Comparison of ENCODE assay signal across 8 cellular contexts in genomic region chr6:142822882-142823578, GRCh38.
DNase-seq lines count a peak whose midpoint lies in the region; FAIRE-seq and TF ChIP-seq lines count a peak whose summit lies in the region.

No MANE protein-coding gene starts in this region.

- H3K9me3 ChIP-seq in OCI-LY3 (ENCODE audit: insufficient read depth, low read length) = no peaks in the 10 kb centered on the region

- H3K4me1 ChIP-seq in OCI-LY3 (ENCODE audit: low read length) = peaks cover 46% of the 10 kb centered on the region

- peak overlapping the region; percentile 46; the same call in 1 of the 2 replicates for H3K27ac ChIP-seq in OCI-LY3 (ENCODE audit: low read length)

- H4K20me1 ChIP-seq in OCI-LY3 (ENCODE audit: insufficient read depth, low read length) = peaks cover 18% of the 10 kb centered on the region

- peaks cover 20% of the 10 kb centered on the region for H3K79me2 ChIP-seq in OCI-LY3 (ENCODE audit: low read length)

- peak; percentile 55 for TF ChIP-seq CTCF in OCI-LY3 (IDR thresholded peaks at IDR 0.05; ENCODE audit: low read depth, low read length)
- peak; percentile 45 for TF ChIP-seq CTCF in epithelial cell of esophagus (IDR thresholded peaks at IDR 0.05; ENCODE audit: insufficient read depth, low read depth, low read length, missing control alignments)

- peak overlapping the region; percentile 11; the same call in 1 of the 2 replicates for H3K9ac ChIP-seq in OCI-LY3 (ENCODE audit: low read length)

- peak; percentile 6 for DNase-seq in stimulated activated naive CD4-positive, alpha-beta T cell treated with Interleukin-2 at 50 U/mL for 16 hours (lab: John Stamatoyannopoulos, UW)
- DNase-seq in stimulated activated naive CD4-positive, alpha-beta T cell (lab: John Stamatoyannopoulos, UW) = no peak
- DNase-seq in epithelial cell of esophagus (ENCODE audit: low read depth) = no peak
- DNase-seq in urothelium cell line (ENCODE audit: low spot score) = peak; percentile 13
- no peak for DNase-seq in stimulated activated CD8-positive, alpha-beta memory T cell treated with anti-CD3 and anti-CD28 coated beads, Interleukin-4, amount 100 ng/mL, for 48 hours
- DNase-seq in RPMI8226 = no peak
- no peak for DNase-seq in NCI-H2029 (lab: John Stamatoyannopoulos, UW)

- H3K27me3 ChIP-seq in OCI-LY3 (ENCODE audit: low read depth, low read length) = no peaks in the 10 kb centered on the region

- H3K4me3 ChIP-seq in OCI-LY3 (ENCODE audit: low read length) (peak overlapping the region; percentile 15; the same call in 1 of the 2 replicates), epithelial cell of esophagus (ENCODE audit: low read length) (no peak overlapping the region)

- H3K4me2 ChIP-seq in OCI-LY3 (ENCODE audit: low read length) = peak overlapping the region; percentile 67

- no peak for FAIRE-seq in urothelium cell line (lab: Jason Lieb, UNC)

- no peak overlapping the region for H2AFZ ChIP-seq in OCI-LY3 (ENCODE audit: low read depth, low read length)

- peaks cover 6% of the 10 kb centered on the region for H3K36me3 ChIP-seq in OCI-LY3 (replicated peaks; ENCODE audit: low read depth, low read length)

Comparison
In these comparisons a context has a peak if more than half of its experiments do, and no peak if none do; other contexts are left out.
1. DNase-seq: peak in stimulated activated naive CD4-positive, alpha-beta T cell treated with Interleukin-2 at 50 U/mL for 16 hours (single experiment) and urothelium cell line (single experiment); none in stimulated activated naive CD4-positive, alpha-beta T cell (0 of 6), epithelial cell of esophagus (single experiment), stimulated activated CD8-positive, alpha-beta memory T cell treated with anti-CD3 and anti-CD28 coated beads, Interleukin-4, amount 100 ng/mL, for 48 hours (single experiment), RPMI8226 (single experiment) and NCI-H2029 (single experiment).